Comparison of ENCODE assay signal across 12 cellular contexts in the genomic region with DNA sequence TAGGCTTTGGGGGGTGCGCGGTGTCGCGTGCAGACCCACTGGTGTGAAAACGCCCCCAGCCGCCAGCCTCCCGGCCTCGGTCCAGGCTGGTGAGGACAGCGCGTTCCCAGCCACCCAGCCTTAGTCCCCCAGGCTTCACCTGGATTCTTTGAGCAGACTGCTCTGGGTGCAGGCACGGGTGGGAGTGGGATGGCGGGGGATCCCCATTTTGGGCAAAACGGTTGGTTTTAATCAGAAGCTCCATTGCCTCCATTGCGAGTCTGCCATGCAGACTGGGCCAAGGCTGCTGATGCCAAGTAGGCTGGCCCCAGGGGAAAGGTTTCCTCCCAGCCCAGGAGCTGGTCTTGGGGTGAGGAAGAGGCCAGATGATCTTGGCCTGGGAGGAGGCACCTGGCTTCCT. TPM values are rescaled to one million over a fixed set of nuclear protein-coding genes. Genes with fewer than 3 reads are reported as not detected.
DNase-seq lines count a peak whose midpoint lies in the region; ATAC-seq, FAIRE-seq and TF ChIP-seq lines count a peak whose summit lies in the region.
"Had no signal": no experiment of that assay in that cellular context is flagged by ENCODE, and none has a peak within 500 bp of the region (broad histone marks: within the 10 kb centered on the region; RNA-seq: fewer than 3 reads in every experiment).

No MANE protein-coding gene starts in this region.

- H3K27me3 Mint-ChIP-seq in activated CD4-positive, alpha-beta memory T cell treated with anti-CD3 and anti-CD28 coated beads for 36 hours = peaks cover 46% of the 10 kb centered on the region

- H3K4me1 ChIP-seq in HUES48 (ENCODE audit: control insufficient read depth, insufficient read depth, low read length) = peaks cover 29% of the 10 kb centered on the region
- H3K4me1 ChIP-seq in suprapubic skin = peaks cover 55% of the 10 kb centered on the region

- H3K36me3 Mint-ChIP-seq in activated CD4-positive, alpha-beta memory T cell treated with anti-CD3 and anti-CD28 coated beads for 36 hours = peaks cover 8% of the 10 kb centered on the region
- H3K36me3 Mint-ChIP-seq: brain had no signal

- intact Hi-C loops in dorsolateral prefrontal cortex (cut with DNase I) = no loop called here
- intact Hi-C loops in activated CD4-positive, alpha-beta memory T cell treated with anti-CD3 and anti-CD28 coated beads for 36 hours (cut with micrococcal nuclease) = no loop called here

- no peak overlapping the region for H3K27ac ChIP-seq in HUES48 (ENCODE audit: low read depth, low read length)
- H3K27ac ChIP-seq in dorsolateral prefrontal cortex = no peak overlapping the region
- peak overlapping the region; percentile 78 for H3K27ac ChIP-seq in suprapubic skin
- H3K27ac ChIP-seq: SJSA1 had no signal

- no peak overlapping the region for H3K9ac ChIP-seq in HUES48 (ENCODE audit: low read depth, low read length)

- no peaks in the 10 kb centered on the region for H3K4me1 Mint-ChIP-seq in activated CD4-positive, alpha-beta memory T cell treated with anti-CD3 and anti-CD28 coated beads for 36 hours (ENCODE audit: low read depth)

- no peak for TF ChIP-seq POLR2A in suprapubic skin (IDR thresholded peaks at IDR 0.05)
- TF ChIP-seq POLR2A in GM12891 (IDR thresholded peaks at IDR 0.05; ENCODE audit: low read depth, low read length) = no peak

- H3K27me3 ChIP-seq in HUES48 (ENCODE audit: control insufficient read depth, insufficient read depth, low read length) = peaks cover 49% of the 10 kb centered on the region
- H3K27me3 ChIP-seq in dorsolateral prefrontal cortex = peaks cover 0 to 56% (median 23%) of the 10 kb centered on the region in 45 donors
- H3K27me3 ChIP-seq in suprapubic skin = peaks cover 22% of the 10 kb centered on the region
- H3K27me3 ChIP-seq: MG63 had no signal

- no peak for TF ChIP-seq EP300 in suprapubic skin (IDR thresholded peaks at IDR 0.05)

- DNase-seq in dorsolateral prefrontal cortex (no peak), left lobe of liver (ENCODE audit: low spot score) (peak; percentile 63), suprapubic skin (ENCODE audit: low spot score in 2 of 2) (no peak), NCI-H1105 treated with DMSO at 0.1 percent for 48 hours (lab: John Stamatoyannopoulos, UW) (no peak), NCI-H748 treated with DMSO at 0.1 percent for 48 hours (lab: John Stamatoyannopoulos, UW) (no peak), GM12891 (ENCODE audit: insufficient read length, low spot score) (no peak)
- no peak for DNase-seq in activated CD4-positive, alpha-beta memory T cell treated with anti-CD3 and anti-CD28 coated beads for 36 hours
- DNase-seq: activated CD8-positive, alpha-beta memory T cell treated with anti-CD3 and anti-CD28 coated beads for 24 hours; MG63 had no signal

- no peak for TF ChIP-seq CTCF in dorsolateral prefrontal cortex (IDR thresholded peaks at IDR 0.05 in 54 of 56, conservative IDR thresholded peaks at IDR 0.05 in 2 of 56; ENCODE audit: low read depth in 1 of 56, partially characterized antibody in 56 of 56)
- no peak for TF ChIP-seq CTCF in suprapubic skin (IDR thresholded peaks at IDR 0.05)

- H3K4me3 ChIP-seq in HUES48 (ENCODE audit: low read depth, low read length) (peak overlapping the region; percentile 74), dorsolateral prefrontal cortex (peak overlapping the region in 46 of 59 donors; percentile 7 to 63 (median 48)), suprapubic skin (peak overlapping the region; percentile 61)
- H3K4me3 ChIP-seq: MG63 had no signal

- H3K27ac Mint-ChIP-seq in activated CD4-positive, alpha-beta memory T cell treated with anti-CD3 and anti-CD28 coated beads for 36 hours = no peak overlapping the region
- H3K27ac Mint-ChIP-seq: brain had no signal

- CTCF ChIA-PET in activated CD4-positive, alpha-beta memory T cell treated with anti-CD3 and anti-CD28 coated beads for 36 hours (lab: Charles Lee) = no interaction called here

- H3K4me3 Mint-ChIP-seq in activated CD4-positive, alpha-beta memory T cell treated with anti-CD3 and anti-CD28 coated beads for 36 hours = no peak overlapping the region

- H3K9me3 ChIP-seq in HUES48 (ENCODE audit: control insufficient read depth, insufficient read depth, low read length) (peaks cover 13% of the 10 kb centered on the region), suprapubic skin (peaks cover 10% of the 10 kb centered on the region)

- no peak for FAIRE-seq in GM12891 (lab: Jason Lieb, UNC)

- POLR2A ChIA-PET in activated CD4-positive, alpha-beta memory T cell treated with anti-CD3 and anti-CD28 coated beads for 36 hours (lab: Charles Lee) = no interaction called here

- ATAC-seq in left lobe of liver = peak; percentile 69

- H3K9me3 Mint-ChIP-seq in activated CD4-positive, alpha-beta memory T cell treated with anti-CD3 and anti-CD28 coated beads for 36 hours = peaks cover 18% of the 10 kb centered on the region

- no peaks in the 10 kb centered on the region for H3K36me3 ChIP-seq in HUES48 (ENCODE audit: control insufficient read depth, insufficient read depth, low read length)
- no peaks in the 10 kb centered on the region for H3K36me3 ChIP-seq in suprapubic skin
- H3K36me3 ChIP-seq: MG63, SJSA1 had no signal

- WGBS in suprapubic skin = 59% methylated on average over 8 of the region's 14 CpGs

TF ChIP-seq in GM12891, 5 proteins besides CTCF, POLR2A, EP300 and RAD21:
- no peak for TF ChIP-seq POU2F2 (IDR thresholded peaks at IDR 0.05; ENCODE audit: low read depth, low read length)

RNA-seq across cellular contexts. Expression of gene MLPH, which starts 0.4 kb away (rescaled TPM):
- total RNA-seq in dorsolateral prefrontal cortex = 10 to 100 TPM in 1 of 120 experiments, 1 to 10 TPM in 90, under 1 TPM in 20, not detected in 9; 0.32 to 12.5 (median 1.8) TPM
- 55.0 TPM for total RNA-seq in left lobe of liver
- 10 to 100 TPM in 3 of 4 donors, 1 to 10 TPM in 1; 8.8 to 41.1 (median 24.4) TPM for total RNA-seq in suprapubic skin
- not detected for total RNA-seq in activated CD4-positive, alpha-beta memory T cell treated with anti-CD3 and anti-CD28 coated beads for 36 hours
- polyA plus RNA-seq in GM12891 (2012; ENCODE audit: low read depth, missing spikeins) = not detected
